Comparison of ENCODE assay signal across 16 cellular contexts in the genomic region with DNA sequence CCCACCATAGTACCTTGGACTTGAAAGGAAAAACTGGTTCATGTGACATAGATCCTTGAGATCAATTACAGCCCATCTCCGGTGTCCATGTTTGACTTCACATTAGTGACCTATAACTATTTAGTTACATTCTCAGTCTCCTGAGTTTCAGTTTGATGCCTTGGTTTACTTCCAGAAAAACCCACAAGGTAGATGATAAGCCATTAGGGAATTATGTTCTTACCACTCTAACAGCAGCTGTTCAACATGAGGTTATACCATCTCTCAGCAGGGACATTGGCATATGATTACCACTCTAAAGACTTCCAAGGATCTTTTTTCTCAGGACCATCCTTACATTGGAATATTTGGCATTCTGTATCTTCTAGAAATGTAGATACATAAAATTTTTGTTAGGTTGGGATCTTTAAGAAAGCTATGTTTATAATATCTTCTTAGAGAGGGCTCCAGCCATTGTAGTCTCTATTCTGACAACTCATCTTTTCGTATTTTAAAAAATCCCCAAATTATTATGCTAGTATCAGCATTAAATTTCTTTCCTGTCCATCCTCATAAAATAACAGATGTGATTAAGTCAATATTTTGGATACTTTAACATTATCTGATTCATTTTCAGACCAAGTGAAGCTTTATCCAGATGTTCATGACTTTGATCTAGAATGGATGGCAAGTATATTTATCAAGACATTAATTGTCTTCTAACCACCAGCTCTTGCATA.
"Had no signal": no experiment of that assay in that cellular context is flagged by ENCODE, and none has a peak within 500 bp of the region (broad histone marks: within the 10 kb centered on the region; RNA-seq: fewer than 3 reads in every experiment).

No MANE protein-coding gene starts in this region.

- ATAC-seq: activated T-helper 17 cell treated with anti-CD3 and anti-CD28 coated beads, Interleukin-2, amount 50 U/mL, for 72 hours; esophagus mucosa; left lung; stimulated activated effector memory CD8-positive, alpha-beta T cell treated with anti-CD3 and anti-CD28 coated beads, Interleukin-12 subunit alpha, Interleukin-12 subunit beta, amount 100 ng/mL, for 72 hours; T-cell had no signal

- H3K27me3 ChIP-seq: adrenal gland, left lung, tibial artery, vagina had no signal

- H3K27ac ChIP-seq: adrenal gland, left lung, tibial artery, vagina had no signal

- H3K36me3 Mint-ChIP-seq: activated naive CD4-positive, alpha-beta T cell treated with anti-CD3 and anti-CD28 coated beads, Interleukin-2, amount 10 ng/mL, durations not matched to agents 7 days and 5 days; brain; stimulated activated effector memory CD8-positive, alpha-beta T cell treated with anti-CD3 and anti-CD28 coated beads, Interleukin-12 subunit alpha, Interleukin-12 subunit beta, amount 100 ng/mL, for 72 hours; T-cell had no signal

- H3K27ac Mint-ChIP-seq: activated CD4-positive, alpha-beta T cell treated with anti-CD3 and anti-CD28 coated beads, Interleukin-2, amount 10 ng/mL, durations not matched to agents 24 days and 14 days; activated naive CD4-positive, alpha-beta T cell treated with anti-CD3 and anti-CD28 coated beads, Interleukin-2, amount 10 ng/mL, durations not matched to agents 7 days and 5 days; activated T-helper 17 cell treated with anti-CD3 and anti-CD28 coated beads, Interleukin-2, amount 50 U/mL, for 72 hours; stimulated activated effector memory CD8-positive, alpha-beta T cell treated with anti-CD3 and anti-CD28 coated beads, Interleukin-12 subunit alpha, Interleukin-12 subunit beta, amount 100 ng/mL, for 72 hours; T-cell had no signal

- H3K4me3 Mint-ChIP-seq: activated CD4-positive, alpha-beta T cell treated with anti-CD3 and anti-CD28 coated beads, Interleukin-2, amount 10 ng/mL, durations not matched to agents 24 days and 14 days; activated naive CD4-positive, alpha-beta T cell treated with anti-CD3 and anti-CD28 coated beads, Interleukin-2, amount 10 ng/mL, durations not matched to agents 7 days and 5 days; activated T-helper 17 cell treated with anti-CD3 and anti-CD28 coated beads, Interleukin-2, amount 50 U/mL, for 72 hours; brain; neural crest cell; stimulated activated effector memory CD8-positive, alpha-beta T cell treated with anti-CD3 and anti-CD28 coated beads, Interleukin-12 subunit alpha, Interleukin-12 subunit beta, amount 100 ng/mL, for 72 hours; T-cell had no signal

- H3K4me1 ChIP-seq: adrenal gland, left lung, vagina had no signal

- H3K4me1 Mint-ChIP-seq: activated CD4-positive, alpha-beta T cell treated with anti-CD3 and anti-CD28 coated beads, Interleukin-2, amount 10 ng/mL, durations not matched to agents 24 days and 14 days; activated naive CD4-positive, alpha-beta T cell treated with anti-CD3 and anti-CD28 coated beads, Interleukin-2, amount 10 ng/mL, durations not matched to agents 7 days and 5 days; activated T-helper 17 cell treated with anti-CD3 and anti-CD28 coated beads, Interleukin-2, amount 50 U/mL, for 72 hours; stimulated activated effector memory CD8-positive, alpha-beta T cell treated with anti-CD3 and anti-CD28 coated beads, Interleukin-12 subunit alpha, Interleukin-12 subunit beta, amount 100 ng/mL, for 72 hours; T-cell had no signal

- H3K9me3 Mint-ChIP-seq: activated CD4-positive, alpha-beta T cell treated with anti-CD3 and anti-CD28 coated beads, Interleukin-2, amount 10 ng/mL, durations not matched to agents 24 days and 14 days; activated naive CD4-positive, alpha-beta T cell treated with anti-CD3 and anti-CD28 coated beads, Interleukin-2, amount 10 ng/mL, durations not matched to agents 7 days and 5 days; stimulated activated effector memory CD8-positive, alpha-beta T cell treated with anti-CD3 and anti-CD28 coated beads, Interleukin-12 subunit alpha, Interleukin-12 subunit beta, amount 100 ng/mL, for 72 hours had no signal

- H3K4me3 ChIP-seq: adrenal gland, left lung, tibial artery, vagina had no signal

- DNase-seq: activated CD4-positive, alpha-beta T cell treated with anti-CD3 and anti-CD28 coated beads, Interleukin-2, amount 10 ng/mL, durations not matched to agents 24 days and 14 days; activated naive CD4-positive, alpha-beta T cell treated with anti-CD3 and anti-CD28 coated beads, Interleukin-2, amount 10 ng/mL, durations not matched to agents 7 days and 5 days; activated T-cell treated with anti-CD3 and anti-CD28 coated beads for 4 hours; adrenal gland; cerebellar nuclear complex; dermis blood vessel endothelial cell; left lung; T-cell; T1000; tibial artery had no signal

- H3K9me3 ChIP-seq: adrenal gland, left lung, tibial artery, vagina had no signal

- H3K36me3 ChIP-seq: adrenal gland, left lung, tibial artery, vagina had no signal

- H3K27me3 Mint-ChIP-seq: activated CD4-positive, alpha-beta T cell treated with anti-CD3 and anti-CD28 coated beads, Interleukin-2, amount 10 ng/mL, durations not matched to agents 24 days and 14 days; activated naive CD4-positive, alpha-beta T cell treated with anti-CD3 and anti-CD28 coated beads, Interleukin-2, amount 10 ng/mL, durations not matched to agents 7 days and 5 days; T-cell had no signal
